In genomic region chr20:39602649-39603048, GRCh38 we compare ENCODE assay signal across 29 cellular contexts.
"Had no signal": no experiment of that assay in that cellular context is flagged by ENCODE, and none has a peak within 500 bp of the region (broad histone marks: within the 10 kb centered on the region; RNA-seq: fewer than 3 reads in every experiment).

No MANE protein-coding gene starts in this region.

- H3K36me3 Mint-ChIP-seq: activated naive CD4-positive, alpha-beta T cell treated with anti-CD3 and anti-CD28 coated beads, Interleukin-2, amount 10 ng/mL, durations not matched to agents 7 days and 5 days; activated naive CD4-positive, alpha-beta T cell treated with anti-CD3 and anti-CD28 coated beads, Interleukin-2, amount 50 U/mL, for 72 hours; activated naive CD8-positive, alpha-beta T cell treated with anti-CD3 and anti-CD28 coated beads, Interleukin-2, amount 10 ng/mL, durations not matched to agents 7 days and 5 days; brain had no signal

- H3K27me3 Mint-ChIP-seq: activated CD4-positive, alpha-beta memory T cell treated with anti-CD3 and anti-CD28 coated beads, Interleukin-2, amount 10 ng/mL, durations not matched to agents 7 days and 5 days; activated CD4-positive, alpha-beta T cell treated with anti-CD3 and anti-CD28 coated beads, Interleukin-2, amount 10 ng/mL, durations not matched to agents 7 days and 5 days; activated naive CD4-positive, alpha-beta T cell treated with anti-CD3 and anti-CD28 coated beads, Interleukin-2, amount 10 ng/mL, durations not matched to agents 7 days and 5 days; activated naive CD8-positive, alpha-beta T cell treated with anti-CD3 and anti-CD28 coated beads, Interleukin-2, amount 10 ng/mL, durations not matched to agents 7 days and 5 days; T-helper 17 cell had no signal

- H3K27ac Mint-ChIP-seq: activated CD4-positive, alpha-beta memory T cell treated with anti-CD3 and anti-CD28 coated beads, Interleukin-2, amount 10 ng/mL, durations not matched to agents 7 days and 5 days; activated CD4-positive, alpha-beta T cell treated with anti-CD3 and anti-CD28 coated beads, Interleukin-2, amount 10 ng/mL, durations not matched to agents 7 days and 5 days; activated naive CD4-positive, alpha-beta T cell treated with anti-CD3 and anti-CD28 coated beads, Interleukin-2, amount 10 ng/mL, durations not matched to agents 7 days and 5 days; activated naive CD4-positive, alpha-beta T cell treated with anti-CD3 and anti-CD28 coated beads, Interleukin-2, amount 50 U/mL, for 72 hours; activated naive CD8-positive, alpha-beta T cell treated with anti-CD3 and anti-CD28 coated beads, Interleukin-2, amount 10 ng/mL, durations not matched to agents 7 days and 5 days; activated T-cell treated with anti-CD3 and anti-CD28 coated beads, Interleukin-2, amount 50 U/mL, for 24 hours; activated T-cell treated with anti-CD3 and anti-CD28 coated beads, Interleukin-2, amount 50 U/mL, for 72 hours; brain; T-helper 17 cell; T-helper 2 cell treated with Interferon-gamma antibody and Interleukin-4, amounts not matched to agents 5 μg/mL and 100 μg/mL, for 36 hours had no signal

- H3K4me3 ChIP-seq: ascending aorta, breast epithelium, cardiac muscle cell, colonic mucosa, esophagus squamous epithelium, heart left ventricle had no signal

- H3K27ac ChIP-seq: ascending aorta, breast epithelium, cardiac muscle cell, colonic mucosa, epithelial cell of prostate, esophagus squamous epithelium, heart left ventricle had no signal

- H3K36me3 ChIP-seq: ascending aorta, breast epithelium, cardiac muscle cell, colonic mucosa, esophagus squamous epithelium, heart left ventricle had no signal

- H3K4me1 Mint-ChIP-seq: activated CD4-positive, alpha-beta memory T cell treated with anti-CD3 and anti-CD28 coated beads, Interleukin-2, amount 10 ng/mL, durations not matched to agents 7 days and 5 days; activated CD4-positive, alpha-beta T cell treated with anti-CD3 and anti-CD28 coated beads, Interleukin-2, amount 10 ng/mL, durations not matched to agents 7 days and 5 days; activated naive CD4-positive, alpha-beta T cell treated with anti-CD3 and anti-CD28 coated beads, Interleukin-2, amount 10 ng/mL, durations not matched to agents 7 days and 5 days; activated naive CD8-positive, alpha-beta T cell treated with anti-CD3 and anti-CD28 coated beads, Interleukin-2, amount 10 ng/mL, durations not matched to agents 7 days and 5 days; T-helper 17 cell had no signal

- ATAC-seq: activated naive CD4-positive, alpha-beta T cell treated with anti-CD3 and anti-CD28 coated beads, Interleukin-2, amount 50 U/mL, for 72 hours; activated T-cell treated with anti-CD3 and anti-CD28 coated beads, Interleukin-2, amount 50 U/mL, for 72 hours; heart left ventricle; T-helper 17 cell had no signal

- DNase-seq: activated CD4-positive, alpha-beta memory T cell treated with anti-CD3 and anti-CD28 coated beads, Interleukin-2, amount 10 ng/mL, durations not matched to agents 7 days and 5 days; activated CD4-positive, alpha-beta T cell treated with anti-CD3 and anti-CD28 coated beads for 1 hour; activated CD4-positive, alpha-beta T cell treated with anti-CD3 and anti-CD28 coated beads for 4 hours; activated CD4-positive, alpha-beta T cell treated with anti-CD3 and anti-CD28 coated beads, Interleukin-2, amount 10 ng/mL, durations not matched to agents 7 days and 5 days; activated CD4-positive, alpha-beta T cell treated with anti-CD3 and anti-CD28 coated beads, Interleukin-2, amount 50 U/mL, for 4 hours; activated CD8-positive, alpha-beta memory T cell treated with anti-CD3 and anti-CD28 coated beads, Interleukin-2, amount 50 U/mL, for 48 hours; activated gamma-delta T cell; activated naive CD4-positive, alpha-beta T cell; activated naive CD4-positive, alpha-beta T cell treated with anti-CD3 and anti-CD28 coated beads, Interleukin-2, amount 10 ng/mL, durations not matched to agents 7 days and 5 days; activated naive CD8-positive, alpha-beta T cell treated with anti-CD3 and anti-CD28 coated beads, Interleukin-2, amount 10 ng/mL, durations not matched to agents 7 days and 5 days; activated T-cell treated with anti-CD3 and anti-CD28 coated beads for 4 hours; activated T-cell treated with anti-CD3 and anti-CD28 coated beads, Interleukin-2, amount 50 U/mL, for 24 hours; activated T-cell treated with anti-CD3 and anti-CD28 coated beads, Interleukin-2, amount 50 U/mL, for 72 hours; central memory CD4-positive, alpha-beta T cell; cerebellar nuclear complex; colonic mucosa; effector CD8-positive, alpha-beta T cell; esophagus squamous epithelium; heart left ventricle; T-helper 1 cell; T-helper 17 cell; T1000 had no signal

- H3K27me3 ChIP-seq: ascending aorta, breast epithelium, cardiac muscle cell, colonic mucosa, esophagus squamous epithelium had no signal

- H3K9me3 Mint-ChIP-seq: activated CD4-positive, alpha-beta memory T cell treated with anti-CD3 and anti-CD28 coated beads, Interleukin-2, amount 10 ng/mL, durations not matched to agents 7 days and 5 days; activated CD4-positive, alpha-beta T cell treated with anti-CD3 and anti-CD28 coated beads, Interleukin-2, amount 10 ng/mL, durations not matched to agents 7 days and 5 days; activated T-cell treated with anti-CD3 and anti-CD28 coated beads, Interleukin-2, amount 50 U/mL, for 24 hours; T-helper 2 cell treated with Interferon-gamma antibody and Interleukin-4, amounts not matched to agents 5 μg/mL and 100 μg/mL, for 36 hours had no signal

- H3K4me3 Mint-ChIP-seq: activated CD4-positive, alpha-beta memory T cell treated with anti-CD3 and anti-CD28 coated beads, Interleukin-2, amount 10 ng/mL, durations not matched to agents 7 days and 5 days; activated CD4-positive, alpha-beta T cell treated with anti-CD3 and anti-CD28 coated beads, Interleukin-2, amount 10 ng/mL, durations not matched to agents 7 days and 5 days; activated naive CD4-positive, alpha-beta T cell treated with anti-CD3 and anti-CD28 coated beads, Interleukin-2, amount 10 ng/mL, durations not matched to agents 7 days and 5 days; activated naive CD8-positive, alpha-beta T cell treated with anti-CD3 and anti-CD28 coated beads, Interleukin-2, amount 10 ng/mL, durations not matched to agents 7 days and 5 days; activated T-cell treated with anti-CD3 and anti-CD28 coated beads, Interleukin-2, amount 50 U/mL, for 24 hours; activated T-cell treated with anti-CD3 and anti-CD28 coated beads, Interleukin-2, amount 50 U/mL, for 72 hours; brain; T-helper 17 cell; T-helper 2 cell treated with Interferon-gamma antibody and Interleukin-4, amounts not matched to agents 5 μg/mL and 100 μg/mL, for 36 hours had no signal

- H3K4me1 ChIP-seq: ascending aorta, breast epithelium, colonic mucosa, heart left ventricle had no signal

- H3K9me3 ChIP-seq: ascending aorta, breast epithelium, colonic mucosa, esophagus squamous epithelium, heart left ventricle had no signal
